ENCODE assay signal across 24 cellular contexts in the genomic region with DNA sequence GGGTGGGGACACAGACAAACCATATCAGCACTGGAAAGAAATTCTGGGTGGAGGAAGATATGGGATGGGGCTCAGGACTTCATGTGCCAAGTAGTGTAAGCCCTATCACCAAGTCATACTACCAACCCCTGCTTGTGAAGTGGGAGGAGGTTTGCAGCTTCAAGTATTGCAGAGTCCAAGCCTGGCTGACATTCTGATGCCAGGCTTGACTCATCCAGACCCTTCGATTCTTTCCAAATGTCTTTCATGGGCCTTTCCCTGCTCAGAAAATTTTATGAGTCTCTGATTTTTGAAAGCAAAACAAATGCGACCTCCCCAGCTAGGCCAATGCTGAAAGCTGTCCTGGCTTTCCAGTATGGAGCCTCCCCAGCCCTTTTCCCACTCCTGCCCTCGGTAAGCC.
"Had no signal": no experiment of that assay in that cellular context is flagged by ENCODE, and none has a peak within 500 bp of the region (broad histone marks: within the 10 kb centered on the region; RNA-seq: fewer than 3 reads in every experiment).

No MANE protein-coding gene starts in this region.

- H3K4me3 Mint-ChIP-seq: activated CD4-positive, alpha-beta memory T cell treated with anti-CD3 and anti-CD28 coated beads, Interleukin-2, amount 10 ng/mL, durations not matched to agents 7 days and 5 days; activated naive CD4-positive, alpha-beta T cell treated with anti-CD3 and anti-CD28 coated beads, Interleukin-2, amount 10 ng/mL, durations not matched to agents 7 days and 5 days; activated naive CD8-positive, alpha-beta T cell treated with anti-CD3 and anti-CD28 coated beads for 36 hours had no signal

- H3K27ac Mint-ChIP-seq: activated CD4-positive, alpha-beta memory T cell treated with anti-CD3 and anti-CD28 coated beads, Interleukin-2, amount 10 ng/mL, durations not matched to agents 7 days and 5 days; activated naive CD4-positive, alpha-beta T cell treated with anti-CD3 and anti-CD28 coated beads, Interleukin-2, amount 10 ng/mL, durations not matched to agents 7 days and 5 days; activated naive CD8-positive, alpha-beta T cell treated with anti-CD3 and anti-CD28 coated beads for 36 hours; activated T-helper 2 cell treated with anti-CD3 and anti-CD28 coated beads, Interferon-gamma antibody, Interleukin-2, Interleukin-4, amounts not matched to agents 10 μg/mL and 5 μg/mL and 100 μg/mL, durations not matched to agents 14 hours and 24 hours and 36 hours had no signal

- H3K27ac ChIP-seq: SJCRH30 had no signal

- H3K4me2 ChIP-seq: SK-N-SH had no signal

- H3K9ac ChIP-seq: SK-N-SH had no signal

- H3K36me3 Mint-ChIP-seq: activated naive CD4-positive, alpha-beta T cell treated with anti-CD3 and anti-CD28 coated beads, Interleukin-2, amount 10 ng/mL, durations not matched to agents 7 days and 5 days; activated naive CD8-positive, alpha-beta T cell treated with anti-CD3 and anti-CD28 coated beads for 36 hours had no signal

- H3K27me3 ChIP-seq: SJCRH30 had no signal

- DNase-seq: activated CD4-positive, alpha-beta memory T cell treated with anti-CD3 and anti-CD28 coated beads, Interleukin-2, amount 10 ng/mL, durations not matched to agents 7 days and 5 days; activated CD4-positive, alpha-beta T cell treated with anti-CD3 and anti-CD28 coated beads for 1 hour; activated CD4-positive, alpha-beta T cell treated with anti-CD3 and anti-CD28 coated beads, Interleukin-2, amount 50 U/mL, for 1 hour; activated gamma-delta T cell treated with Interleukin-2 at 50 U/mL for 16 hours; activated naive CD4-positive, alpha-beta T cell treated with anti-CD3 and anti-CD28 coated beads, Interleukin-2, amount 10 ng/mL, durations not matched to agents 7 days and 5 days; activated naive CD8-positive, alpha-beta T cell treated with anti-CD3 and anti-CD28 coated beads for 36 hours; activated T-cell treated with anti-CD3 and anti-CD28 coated beads for 4 hours; activated T-cell treated with anti-CD3 and anti-CD28 coated beads, Interleukin-2, amount 50 U/mL, for 48 hours; cerebellar nuclear complex; Karpas-422; NCI-H1105 treated with DMSO at 0.1 percent for 48 hours; NCI-H1436 treated with DMSO at 0.1 percent for 48 hours; NCI-H187; NCI-H2081; NCI-H226; NCI-H526 treated with DMSO at 0.1 percent for 48 hours; OCI-M1; RPMI8226; SJCRH30; SK-N-SH; T-helper 1 cell had no signal

- ATAC-seq: Panc1, Right ventricle myocardium inferior had no signal

- H3K9me2 ChIP-seq: SK-N-SH had no signal

- H3K9me3 ChIP-seq: SJCRH30, SK-N-SH had no signal

- H3K4me3 ChIP-seq: SJCRH30 had no signal

- H3K36me3 ChIP-seq: SJCRH30 had no signal

- H3K9me3 Mint-ChIP-seq: activated CD4-positive, alpha-beta memory T cell treated with anti-CD3 and anti-CD28 coated beads, Interleukin-2, amount 10 ng/mL, durations not matched to agents 7 days and 5 days; activated naive CD4-positive, alpha-beta T cell treated with anti-CD3 and anti-CD28 coated beads, Interleukin-2, amount 10 ng/mL, durations not matched to agents 7 days and 5 days; activated naive CD8-positive, alpha-beta T cell treated with anti-CD3 and anti-CD28 coated beads for 36 hours; activated T-helper 2 cell treated with anti-CD3 and anti-CD28 coated beads, Interferon-gamma antibody, Interleukin-2, Interleukin-4, amounts not matched to agents 10 μg/mL and 5 μg/mL and 100 μg/mL, durations not matched to agents 14 hours and 24 hours and 36 hours had no signal
